ENCODE assay signal across 24 cellular contexts in genomic region chr1:16973215-16973614, GRCh38. TPM values are rescaled to one million over a fixed set of nuclear protein-coding genes. Genes with fewer than 3 reads are reported as not detected.
"Had no signal": no experiment of that assay in that cellular context is flagged by ENCODE, and none has a peak within 500 bp of the region (broad histone marks: within the 10 kb centered on the region; RNA-seq: fewer than 3 reads in every experiment).

No MANE protein-coding gene starts in this region.

- H3K27ac Mint-ChIP-seq: activated T-cell treated with anti-CD3 and anti-CD28 coated beads, Interleukin-2, amount 50 U/mL, for 72 hours had no signal

- H3K9me3 Mint-ChIP-seq: activated naive CD4-positive, alpha-beta T cell treated with anti-CD3 and anti-CD28 coated beads, Interleukin-2, amount 50 U/mL, for 72 hours; activated T-cell treated with anti-CD3 and anti-CD28 coated beads, Interleukin-2, amount 50 U/mL, for 72 hours had no signal

- H3K27me3 ChIP-seq: body of pancreas, esophagus muscularis mucosa, heart right ventricle, left lung, spleen, suprapubic skin, tibial artery, upper lobe of right lung had no signal

- H3K27ac ChIP-seq: body of pancreas, esophagus muscularis mucosa, heart right ventricle, left lung, lower lobe of right lung, parathyroid adenoma, psoas muscle, spleen, suprapubic skin, upper lobe of right lung had no signal

- H3K4me3 ChIP-seq: body of pancreas, esophagus muscularis mucosa, heart right ventricle, left lung, lower lobe of right lung, psoas muscle, spleen, suprapubic skin, tibial artery, upper lobe of right lung had no signal

- H3K4me1 ChIP-seq: body of pancreas, left lung, lower lobe of right lung, parathyroid adenoma, psoas muscle, spleen, upper lobe of right lung had no signal

- H3K36me3 Mint-ChIP-seq: activated naive CD4-positive, alpha-beta T cell treated with anti-CD3 and anti-CD28 coated beads, Interleukin-2, amount 50 U/mL, for 72 hours had no signal

- ATAC-seq: activated naive CD4-positive, alpha-beta T cell treated with anti-CD3 and anti-CD28 coated beads, Interleukin-2, amount 50 U/mL, for 72 hours; activated T-cell treated with anti-CD3 and anti-CD28 coated beads, Interleukin-2, amount 50 U/mL, for 72 hours; body of pancreas; left lung; lower lobe of right lung; psoas muscle; upper lobe of right lung had no signal

- DNase-seq: activated CD4-positive, alpha-beta T cell treated with anti-CD3 and anti-CD28 coated beads for 4 hours; activated CD4-positive, alpha-beta T cell treated with anti-CD3 and anti-CD28 coated beads, Interleukin-2, amount 50 U/mL, for 4 hours; activated naive CD4-positive, alpha-beta T cell; activated T-cell treated with anti-CD3 and anti-CD28 coated beads for 4 hours; activated T-cell treated with anti-CD3 and anti-CD28 coated beads, Interleukin-2, amount 50 U/mL, for 72 hours; anterior cingulate cortex; body of pancreas; foreskin melanocyte; heart right ventricle; kidney glomerular epithelial cell; left lung; lower lobe of right lung; mesenchymal stem cell; occipital lobe; psoas muscle; spleen; stimulated activated naive CD4-positive, alpha-beta T cell; tibial artery; upper lobe of right lung had no signal

- H3K4me3 Mint-ChIP-seq: activated T-cell treated with anti-CD3 and anti-CD28 coated beads, Interleukin-2, amount 50 U/mL, for 72 hours had no signal

- H3K9me3 ChIP-seq: body of pancreas, esophagus muscularis mucosa, heart right ventricle, left lung, lower lobe of right lung, psoas muscle, spleen, suprapubic skin, tibial artery, upper lobe of right lung had no signal

RNA-seq across cellular contexts. Expression of gene MFAP2, which starts 7.2 kb away (rescaled TPM):
- total RNA-seq: T-helper 1 cell treated with Interleukin-12 subunit alpha and Interleukin-12 subunit beta and Interleukin-4 antibody, amounts not matched to agents 30 ng/mL and 1 ng/mL, for 36 hours had no signal
